ENCODE assay signal across 27 cellular contexts in the genomic region with DNA sequence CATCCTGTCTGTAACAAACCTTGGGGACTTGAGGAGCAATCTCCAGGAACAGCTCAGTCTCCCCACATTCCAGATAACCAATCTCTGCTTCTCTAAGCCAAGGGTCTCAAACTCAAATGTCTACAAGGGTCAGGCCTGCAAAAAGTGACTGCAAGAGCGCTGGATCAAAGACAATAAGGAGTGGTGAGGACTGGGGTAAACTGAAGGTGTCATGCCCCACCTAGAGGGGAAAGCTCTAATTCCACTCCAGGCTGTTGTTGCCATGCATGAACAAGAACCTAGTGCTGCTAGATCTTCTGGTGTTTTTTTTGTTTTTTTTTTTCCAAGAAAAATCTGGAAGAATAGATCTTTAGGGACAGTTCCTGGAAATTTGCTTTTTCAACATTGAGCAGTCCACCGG.
A peak's percentile ranks its signal among the peaks of the same experiment; 100 is the strongest.
DNase-seq lines count a peak whose midpoint lies in the region; ATAC-seq and TF ChIP-seq lines count a peak whose summit lies in the region.
"Had no signal": no experiment of that assay in that cellular context is flagged by ENCODE, and none has a peak within 500 bp of the region (broad histone marks: within the 10 kb centered on the region; RNA-seq: fewer than 3 reads in every experiment).

No MANE protein-coding gene starts in this region.

- H3K36me3 Mint-ChIP-seq in neural crest cell (ENCODE audit: low read depth): no peaks in the 10 kb centered on the region
- no peaks in the 10 kb centered on the region for H3K36me3 Mint-ChIP-seq in activated CD4-positive, alpha-beta T cell treated with anti-CD3 and anti-CD28 coated beads for 36 hours (ENCODE audit: low read depth)
- H3K36me3 Mint-ChIP-seq: mesothelial cell of epicardium had no signal

- 83% methylated on average over 1 of the region's 2 CpGs; no CpG with 5 or more reads in 1 of the 2 experiments for WGBS in IMR-90 (ENCODE audit: extremely low coverage in 2 of 2, insufficient read length in 1 of 2), 2 experiments

- H3K4ac ChIP-seq in IMR-90 (ENCODE audit: low read depth, low read length): no peak overlapping the region

- peak; percentile 12 for DNase-seq in DMS 273 (lab: John Stamatoyannopoulos, UW; ENCODE audit: unreplicated experiment)
- DNase-seq in DMS 273 treated with DMSO at 0.1 percent for 48 hours (lab: John Stamatoyannopoulos, UW): no peak
- no peak for DNase-seq in IMR-90
- no peak for DNase-seq in brain microvascular endothelial cell
- no peak for DNase-seq in neural crest cell (ENCODE audit: low read depth, low spot score)
- no peak for DNase-seq in activated CD4-positive, alpha-beta T cell treated with anti-CD3 and anti-CD28 coated beads for 36 hours
- DNase-seq: activated CD8-positive, alpha-beta memory T cell treated with anti-CD3 and anti-CD28 coated beads for 24 hours; activated naive CD4-positive, alpha-beta T cell treated with anti-CD3 and anti-CD28 coated beads, Interleukin-2, amount 50 U/mL, for 16 hours; activated T-cell treated with anti-CD3 and anti-CD28 coated beads, Interleukin-2, amount 50 U/mL, for 4 hours; aorta; head of caudate nucleus; NCI-H1105 treated with DMSO at 0.1 percent for 48 hours; NCI-H2081 treated with DMSO at 0.1 percent for 48 hours; NCI-H446 treated with DMSO at 0.1 percent for 48 hours; small intestine; stimulated activated CD4-positive, alpha-beta T cell treated with anti-CD3 and anti-CD28 coated beads, Interleukin-2, amount 100 ng/mL, for 48 hours; stimulated activated naive CD8-positive, alpha-beta T cell treated with anti-CD3 and anti-CD28 coated beads, Interleukin-15, amount 100 ng/mL, for 72 hours; T1000; transverse colon had no signal

- H3K4me3 ChIP-seq in IMR-90 (ENCODE audit: insufficient read depth, low read depth, low read length) (no peak overlapping the region), brain microvascular endothelial cell (ENCODE audit: low read depth, low read length) (no peak overlapping the region)
- H3K4me3 ChIP-seq: BLaER1 treated with 17β-estradiol and CSF1 and Interleukin-3, amounts not matched to agents 10 nM and 100 nM; prostate gland; transverse colon had no signal

- H2BK20ac ChIP-seq in IMR-90 (ENCODE audit: low read depth, low read length): no peak overlapping the region

- in situ Hi-C loops in IMR-90 (cut with MboI; ENCODE audit: low sequenced_read_pairs) (no loop called here), brain microvascular endothelial cell (cut with HindIII; ENCODE audit: low pct_ligation_motif_present, low sequenced_read_pairs) (no loop called here)

- no peak overlapping the region for H3K14ac ChIP-seq in IMR-90 (replicated peaks; ENCODE audit: low read depth, low read length)

- H3K9ac ChIP-seq in IMR-90 (ENCODE audit: low read depth, low read length): no peak overlapping the region
- H3K9ac ChIP-seq: BLaER1 treated with 17β-estradiol and CSF1 and Interleukin-3, amounts not matched to agents 10 nM and 100 nM; KMS-11 had no signal

- ATAC-seq in IMR-90 (ENCODE audit: low read depth) (no peak), GM18519 (IDR thresholded peaks at IDR 0.05; ENCODE audit: low FRiP score, unreplicated experiment) (no peak), GM19324 (IDR thresholded peaks at IDR 0.05; ENCODE audit: low FRiP score, unreplicated experiment) (no peak)
- no peak for ATAC-seq in activated CD4-positive, alpha-beta T cell treated with anti-CD3 and anti-CD28 coated beads for 36 hours
- ATAC-seq: activated T-cell treated with anti-CD3 and anti-CD28 coated beads, Interleukin-2, amount 50 U/mL, for 4 hours; left lobe of liver; stimulated activated naive CD8-positive, alpha-beta T cell treated with anti-CD3 and anti-CD28 coated beads, Interleukin-15, amount 100 ng/mL, for 72 hours had no signal

- no peak overlapping the region for H2AK5ac ChIP-seq in IMR-90 (ENCODE audit: low read depth, low read length)

- no peak overlapping the region for H3K4me2 ChIP-seq in IMR-90 (ENCODE audit: low read depth, low read length)
- H3K4me2 ChIP-seq: BLaER1 treated with 17β-estradiol and CSF1 and Interleukin-3, amounts not matched to agents 10 nM and 100 nM; KMS-11 had no signal

- POLR2A ChIA-PET in IMR-90 (lab: Charles Lee; ENCODE audit: unreplicated experiment): no interaction called here
- POLR2A ChIA-PET in activated CD4-positive, alpha-beta T cell treated with anti-CD3 and anti-CD28 coated beads for 36 hours (lab: Charles Lee): no interaction called here

- no peak overlapping the region for H2AK9ac ChIP-seq in IMR-90 (replicated peaks; ENCODE audit: low read depth, low read length, poor library complexity)

- no peak overlapping the region for H4K8ac ChIP-seq in IMR-90 (ENCODE audit: low read depth in 2 of 2, low read length in 2 of 2)

- 0 out of 2 replicates have a peak, but pooled peaks cover 5% of the 10 kb centered on the region for H3K9me1 ChIP-seq in IMR-90 (ENCODE audit: insufficient read depth, low read length)

- no peak overlapping the region for H3K18ac ChIP-seq in IMR-90 (ENCODE audit: low read depth, low read length)

- TF ChIP-seq CTCF in IMR-90 (conservative IDR thresholded peaks at IDR 0.05; ENCODE audit: low read depth, low read length) (0 out of 2 replicates have a peak, but pooled peaks have one; percentile 6), brain microvascular endothelial cell (IDR thresholded peaks at IDR 0.05; ENCODE audit: low read depth, low read length, missing control alignments) (peak; percentile 38), neural crest cell (conservative IDR thresholded peaks at IDR 0.05) (peak; percentile 13)

- H4K20me1 ChIP-seq in IMR-90 (ENCODE audit: insufficient read depth, low read length): no peaks in the 10 kb centered on the region
- H4K20me1 ChIP-seq: BLaER1 treated with 17β-estradiol and CSF1 and Interleukin-3, amounts not matched to agents 10 nM and 100 nM had no signal

- H3K79me1 ChIP-seq in IMR-90 (ENCODE audit: low read depth in 1 of 2, low read length in 2 of 2): no peaks in the 10 kb centered on the region

- no peaks in the 10 kb centered on the region for H3K9me3 Mint-ChIP-seq in neural crest cell
- H3K9me3 Mint-ChIP-seq in activated CD4-positive, alpha-beta T cell treated with anti-CD3 and anti-CD28 coated beads for 36 hours (ENCODE audit: low read depth): no peaks in the 10 kb centered on the region
- H3K9me3 Mint-ChIP-seq: activated T-cell treated with anti-CD3 and anti-CD28 coated beads, Interleukin-2, amount 50 U/mL, for 4 hours; mesothelial cell of epicardium; stimulated activated naive CD8-positive, alpha-beta T cell treated with anti-CD3 and anti-CD28 coated beads, Interleukin-15, amount 100 ng/mL, for 72 hours had no signal

- dilution Hi-C loops in IMR-90 (cut with HindIII; ENCODE audit: low sequenced_read_pairs, unreplicated experiment): no loop called here

- no peaks in the 10 kb centered on the region for H3K4me1 Mint-ChIP-seq in neural crest cell
- no peaks in the 10 kb centered on the region for H3K4me1 Mint-ChIP-seq in activated CD4-positive, alpha-beta T cell treated with anti-CD3 and anti-CD28 coated beads for 36 hours
- H3K4me1 Mint-ChIP-seq: mesothelial cell of epicardium; stimulated activated naive CD8-positive, alpha-beta T cell treated with anti-CD3 and anti-CD28 coated beads, Interleukin-15, amount 100 ng/mL, for 72 hours had no signal

- no peak overlapping the region for H2AFZ ChIP-seq in IMR-90 (replicated peaks; ENCODE audit: low read length, poor library complexity)

- H3K27ac ChIP-seq in IMR-90 (ENCODE audit: insufficient read depth, low read length) (no peak overlapping the region), brain microvascular endothelial cell (no peak overlapping the region)
- H3K27ac ChIP-seq: 22Rv1; BLaER1 treated with 17β-estradiol and CSF1 and Interleukin-3, amounts not matched to agents 10 nM and 100 nM; KMS-11; prostate gland; transverse colon had no signal

- H3K27me3 ChIP-seq in IMR-90 (ENCODE audit: control insufficient read depth, insufficient read depth, low read length) (no peaks in the 10 kb centered on the region), brain microvascular endothelial cell (replicated peaks) (no peaks in the 10 kb centered on the region)
- H3K27me3 ChIP-seq: transverse colon had no signal

- no peak overlapping the region for H4K5ac ChIP-seq in IMR-90 (ENCODE audit: low read depth, low read length)

- TF ChIP-seq RAD21 in IMR-90 (IDR thresholded peaks at IDR 0.05; ENCODE audit: low read length): no peak

- H2BK120ac ChIP-seq in IMR-90 (ENCODE audit: low read depth, low read length): no peak overlapping the region

- intact Hi-C loops in IMR-90 (cut with micrococcal nuclease): no loop called here
- intact Hi-C loops in activated CD4-positive, alpha-beta T cell treated with anti-CD3 and anti-CD28 coated beads for 36 hours (cut with DNase I, micrococcal nuclease): no loop called here

- no peak overlapping the region for H2BK15ac ChIP-seq in IMR-90 (ENCODE audit: low read depth, low read length)

- H3K36me3 ChIP-seq in IMR-90 (ENCODE audit: control insufficient read depth, insufficient read depth, low read length): no peaks in the 10 kb centered on the region; the same call in 1 of the 2 replicates
- H3K36me3 ChIP-seq in brain microvascular endothelial cell (replicated peaks): peaks cover 15% of the 10 kb centered on the region
- H3K36me3 ChIP-seq: BLaER1 treated with 17β-estradiol and CSF1 and Interleukin-3, amounts not matched to agents 10 nM and 100 nM; prostate gland; transverse colon had no signal

- no peaks in the 10 kb centered on the region for H3K4me1 ChIP-seq in IMR-90 (ENCODE audit: control insufficient read depth, insufficient read depth, low read length)
- H3K4me1 ChIP-seq: prostate gland, transverse colon had no signal

- H3K56ac ChIP-seq in IMR-90 (ENCODE audit: extremely low read depth, insufficient read depth, low read length): no peak overlapping the region; the same call in 1 of the 2 replicates

- TF ChIP-seq POLR2A in IMR-90 (IDR thresholded peaks at IDR 0.05; ENCODE audit: low read depth, low read length): no peak

- CTCF ChIA-PET in IMR-90 (lab: Yijun Ruan, JAX): interaction anchor here (0.6 to 1.0 kb wide), 2 partner anchors 14 to 16 kb away, joined by 4 to 5 read pairs; no protein-coding TSS in a partner anchor
- CTCF ChIA-PET in activated CD4-positive, alpha-beta T cell treated with anti-CD3 and anti-CD28 coated beads for 36 hours (lab: Charles Lee): interaction anchor here (0.7 to 0.9 kb wide), 4 partner anchors 18 to 133 kb away, joined by 3 read pairs; no protein-coding TSS in a partner anchor

- no peak overlapping the region for H3K4me3 Mint-ChIP-seq in neural crest cell
- H3K4me3 Mint-ChIP-seq in activated CD4-positive, alpha-beta T cell treated with anti-CD3 and anti-CD28 coated beads for 36 hours: no peak overlapping the region
- H3K4me3 Mint-ChIP-seq: activated T-cell treated with anti-CD3 and anti-CD28 coated beads, Interleukin-2, amount 50 U/mL, for 4 hours; mesothelial cell of epicardium; stimulated activated naive CD8-positive, alpha-beta T cell treated with anti-CD3 and anti-CD28 coated beads, Interleukin-15, amount 100 ng/mL, for 72 hours had no signal

- no peaks in the 10 kb centered on the region for H3K27me3 Mint-ChIP-seq in neural crest cell (ENCODE audit: low read depth)
- peaks cover 6% of the 10 kb centered on the region for H3K27me3 Mint-ChIP-seq in activated CD4-positive, alpha-beta T cell treated with anti-CD3 and anti-CD28 coated beads for 36 hours

- H4K91ac ChIP-seq in IMR-90 (ENCODE audit: insufficient read depth, low read depth, low read length): no peak overlapping the region

- no peak overlapping the region for H2BK5ac ChIP-seq in IMR-90 (ENCODE audit: low read depth, low read length, poor library complexity, severe bottlenecking)

- H3K27ac Mint-ChIP-seq in neural crest cell (ENCODE audit: unreplicated experiment): no peak overlapping the region
- no peak overlapping the region for H3K27ac Mint-ChIP-seq in activated CD4-positive, alpha-beta T cell treated with anti-CD3 and anti-CD28 coated beads for 36 hours
- H3K27ac Mint-ChIP-seq: mesothelial cell of epicardium; stimulated activated naive CD8-positive, alpha-beta T cell treated with anti-CD3 and anti-CD28 coated beads, Interleukin-15, amount 100 ng/mL, for 72 hours had no signal

- no peak overlapping the region for H3K23ac ChIP-seq in IMR-90 (ENCODE audit: low read depth, low read length)

- no peaks in the 10 kb centered on the region for H3K9me3 ChIP-seq in IMR-90 (ENCODE audit: control insufficient read depth, insufficient read depth, low read length)
- H3K9me3 ChIP-seq: BLaER1 treated with 17β-estradiol and CSF1 and Interleukin-3, amounts not matched to agents 10 nM and 100 nM; prostate gland; transverse colon had no signal

- BruUV-seq in IMR-90 (replicated peaks; lab: Mats Ljungman, UMichigan): no TSS peak
